20 cellular contexts compared by ENCODE assay signal in the genomic region with DNA sequence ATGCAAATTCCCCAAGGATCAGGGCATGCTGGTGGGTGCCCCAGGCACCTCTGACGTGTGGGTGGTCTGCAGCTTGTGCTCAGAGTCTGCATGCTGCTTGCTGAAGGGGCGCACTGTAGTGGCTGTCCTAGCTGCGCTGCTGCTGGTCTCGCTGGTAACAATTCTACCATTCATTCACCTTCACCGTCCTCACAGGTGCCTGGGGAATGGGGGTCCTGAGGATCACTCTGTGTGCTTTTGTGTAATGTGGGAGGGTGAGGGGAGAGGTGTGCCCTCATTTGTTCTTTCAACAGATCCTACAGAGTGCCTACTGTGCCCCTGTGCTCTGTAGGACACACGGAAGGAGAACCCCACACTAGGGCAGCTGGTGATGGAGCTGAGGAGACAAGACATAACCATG. TPM values are rescaled to one million over a fixed set of nuclear protein-coding genes. Genes with fewer than 3 reads are reported as not detected.
"Had no signal": no experiment of that assay in that cellular context is flagged by ENCODE, and none has a peak within 500 bp of the region (broad histone marks: within the 10 kb centered on the region; RNA-seq: fewer than 3 reads in every experiment).

No MANE protein-coding gene starts in this region.

- H3K9me3 Mint-ChIP-seq: activated naive CD8-positive, alpha-beta T cell treated with anti-CD3 and anti-CD28 coated beads for 36 hours; activated T-cell treated with anti-CD3 and anti-CD28 coated beads, Interleukin-2, amount 50 U/mL, for 72 hours; immature natural killer cell; naive B cell; stimulated activated naive B cell treated with anti-CD40 and anti-IgM and Interleukin-4, amounts not matched to agents 10 μg/mL and 1 μg/mL and 100 μg/mL, for 72 hours; T-cell had no signal

- H3K27ac Mint-ChIP-seq: activated naive CD8-positive, alpha-beta T cell treated with anti-CD3 and anti-CD28 coated beads for 36 hours; activated T-cell treated with anti-CD3 and anti-CD28 coated beads, Interleukin-2, amount 50 U/mL, for 72 hours; immature natural killer cell; naive B cell; stimulated activated naive B cell treated with anti-CD40 and anti-IgM and Interleukin-4, amounts not matched to agents 10 μg/mL and 1 μg/mL and 100 μg/mL, for 72 hours; T-cell had no signal

- ATAC-seq: activated CD4-positive, CD25-positive, alpha-beta regulatory T cell treated with anti-CD3 and anti-CD28 coated beads, Interleukin-2, amount 50 U/mL, for 24 hours; activated T-cell treated with anti-CD3 and anti-CD28 coated beads, Interleukin-2, amount 50 U/mL, for 72 hours; body of pancreas; foreskin keratinocyte; left colon; stimulated activated naive B cell treated with anti-CD40 and anti-IgM and Interleukin-4, amounts not matched to agents 10 μg/mL and 1 μg/mL and 100 μg/mL, for 72 hours; T-cell had no signal

- H3K4me3 ChIP-seq: body of pancreas, tibial artery had no signal

- H3K9ac ChIP-seq: SK-N-SH had no signal

- H3K4me2 ChIP-seq: SK-N-SH had no signal

- DNase-seq: activated CD4-positive, alpha-beta T cell treated with anti-CD3 and anti-CD28 coated beads, Interleukin-2, amount 50 U/mL, for 1 hour; activated gamma-delta T cell; activated naive CD8-positive, alpha-beta T cell treated with anti-CD3 and anti-CD28 coated beads for 36 hours; activated T-cell treated with anti-CD3 and anti-CD28 coated beads, Interleukin-2, amount 50 U/mL, for 72 hours; amygdala; body of pancreas; central memory CD4-positive, alpha-beta T cell; cortex of kidney; effector CD8-positive, alpha-beta T cell; foreskin keratinocyte; immature natural killer cell; left colon; naive B cell; SK-N-SH; stimulated activated CD4-positive, alpha-beta T cell treated with anti-CD3 and anti-CD28 coated beads, Interleukin-2, amount 100 ng/mL, for 48 hours; stimulated activated naive B cell treated with anti-CD40 and anti-IgM and Interleukin-4, amounts not matched to agents 10 μg/mL and 1 μg/mL and 100 μg/mL, for 72 hours; T-cell; T-helper 9 cell had no signal

- H3K4me1 Mint-ChIP-seq: activated naive CD8-positive, alpha-beta T cell treated with anti-CD3 and anti-CD28 coated beads for 36 hours; immature natural killer cell had no signal

- H3K27me3 ChIP-seq: tibial artery had no signal

- H3K27ac ChIP-seq: body of pancreas, foreskin keratinocyte, tibial artery had no signal

- H3K36me3 ChIP-seq: tibial artery had no signal

- H3K4me1 ChIP-seq: foreskin keratinocyte had no signal

- H3K36me3 Mint-ChIP-seq: activated naive CD8-positive, alpha-beta T cell treated with anti-CD3 and anti-CD28 coated beads for 36 hours; immature natural killer cell; naive B cell; stimulated activated naive B cell treated with anti-CD40 and anti-IgM and Interleukin-4, amounts not matched to agents 10 μg/mL and 1 μg/mL and 100 μg/mL, for 72 hours; T-cell had no signal

- H3K4me3 Mint-ChIP-seq: activated naive CD8-positive, alpha-beta T cell treated with anti-CD3 and anti-CD28 coated beads for 36 hours; activated T-cell treated with anti-CD3 and anti-CD28 coated beads, Interleukin-2, amount 50 U/mL, for 72 hours; immature natural killer cell; naive B cell; stimulated activated naive B cell treated with anti-CD40 and anti-IgM and Interleukin-4, amounts not matched to agents 10 μg/mL and 1 μg/mL and 100 μg/mL, for 72 hours; T-cell had no signal

- H3K9me3 ChIP-seq: body of pancreas, SK-N-SH, tibial artery had no signal

RNA-seq across cellular contexts. Expression of a gene that starts 2.1 kb away (rescaled TPM):
- total RNA-seq: foreskin keratinocyte had no signal
